8 cellular contexts compared by ENCODE assay signal in the genomic region with DNA sequence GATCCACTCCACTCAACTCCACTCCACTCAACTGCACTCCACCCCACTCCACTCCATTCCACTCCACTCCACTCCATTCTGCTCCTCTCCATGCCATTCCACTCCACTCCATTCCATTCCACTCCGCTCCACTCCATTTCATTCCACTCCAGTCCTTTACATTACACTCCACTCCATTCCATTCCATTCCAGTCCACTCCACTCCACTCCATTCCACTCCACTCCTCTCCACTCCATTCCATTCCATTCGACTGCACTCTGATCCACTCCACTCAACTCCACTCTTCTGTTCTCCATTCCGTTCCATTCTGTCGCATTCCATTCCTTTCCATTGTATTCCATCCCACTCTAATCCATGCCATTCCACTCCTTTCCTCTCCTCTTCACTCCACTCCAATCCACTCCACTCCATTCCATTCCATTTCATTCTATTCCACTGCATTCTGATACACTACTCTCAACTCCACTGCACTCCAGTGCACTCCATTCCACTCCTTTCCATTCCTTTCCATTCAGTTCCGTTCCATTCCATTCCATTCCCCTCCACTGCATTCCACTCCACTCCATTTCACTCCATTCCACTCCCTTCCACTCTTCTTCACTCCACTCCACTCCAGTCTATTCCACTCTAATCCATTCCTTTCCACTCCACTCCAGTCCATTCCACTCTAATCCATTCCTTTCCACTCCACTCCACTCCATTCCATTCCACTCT.
DNase-seq lines count a peak whose midpoint lies in the region; ATAC-seq and TF ChIP-seq lines count a peak whose summit lies in the region.
"Not testable (repeated sequence)": the region's sequence is repeated elsewhere in the genome, so short reads cannot be mapped to it uniquely, and the experiment has no call there.

No MANE protein-coding gene starts in this region.

- H3K9me3 Mint-ChIP-seq in GM23338 (peaks cover 34% of the 10 kb centered on the region; the same call in 2 of the 3 replicates), endodermal cell (peaks cover 33% of the 10 kb centered on the region)
- H3K9me3 Mint-ChIP-seq in natural killer cell treated with Interleukin-12 subunit alpha and Interleukin-12 subunit beta and Interleukin-15 and Interleukin-18, amount 100 ng/mL, for 72 hours = peaks cover 65% of the 10 kb centered on the region
- H3K9me3 Mint-ChIP-seq in stimulated activated effector memory CD8-positive, alpha-beta T cell treated with anti-CD3 and anti-CD28 coated beads, Interleukin-12 subunit alpha, Interleukin-12 subunit beta, amount 100 ng/mL, for 72 hours = peaks cover 59% of the 10 kb centered on the region

- H3K79me2 ChIP-seq in GM23338 (replicated peaks; ENCODE audit: insufficient read depth) = not testable (repeated sequence)

- H3K36me3 ChIP-seq in GM23338 (ENCODE audit: insufficient read depth) = peaks cover 75% of the 10 kb centered on the region
- H3K36me3 ChIP-seq in endodermal cell (ENCODE audit: control insufficient read depth, insufficient read depth, low read length); iPS-15b (ENCODE audit: control insufficient read depth, insufficient read depth, low read length); lower lobe of right lung; upper lobe of right lung: not testable (repeated sequence)

- not testable (repeated sequence) for H4K20me1 ChIP-seq in GM23338 (replicated peaks; ENCODE audit: insufficient read depth)

- H3K27me3 Mint-ChIP-seq in GM23338 (ENCODE audit: insufficient read depth, low read depth, poor library complexity) = peaks cover 22% of the 10 kb centered on the region
- not testable (repeated sequence) for H3K27me3 Mint-ChIP-seq in endodermal cell (ENCODE audit: insufficient read depth); natural killer cell treated with Interleukin-12 subunit alpha and Interleukin-12 subunit beta and Interleukin-15 and Interleukin-18, amount 100 ng/mL, for 72 hours

- DNase-seq in GM23338 (ENCODE audit: low spot score); endodermal cell; Right ventricle myocardium inferior (ENCODE audit: missing footprints); lower lobe of right lung; natural killer cell treated with Interleukin-12 subunit alpha and Interleukin-12 subunit beta and Interleukin-15 and Interleukin-18, amount 100 ng/mL, for 72 hours (ENCODE audit: low spot score); stimulated activated effector memory CD8-positive, alpha-beta T cell treated with anti-CD3 and anti-CD28 coated beads, Interleukin-12 subunit alpha, Interleukin-12 subunit beta, amount 100 ng/mL, for 72 hours (ENCODE audit: low spot score in 2 of 2); upper lobe of right lung: not testable (repeated sequence)

- not testable (repeated sequence) for H3K27me3 ChIP-seq in GM23338 (ENCODE audit: insufficient read depth); endodermal cell (ENCODE audit: control insufficient read depth, insufficient read depth, low read length, poor library complexity, severe bottlenecking); iPS-15b (ENCODE audit: control insufficient read depth, insufficient read depth, low read length); lower lobe of right lung (ENCODE audit: low read depth); upper lobe of right lung

- not testable (repeated sequence) for H2AFZ ChIP-seq in GM23338

- not testable (repeated sequence) for H3F3A ChIP-seq in GM23338 (replicated peaks; ENCODE audit: low read depth)

- H3K9ac ChIP-seq in endodermal cell (ENCODE audit: extremely low read depth, low read length, poor library complexity, severe bottlenecking); iPS-15b (ENCODE audit: low read depth, low read length): not testable (repeated sequence)

- not testable (repeated sequence) for H3K4me1 ChIP-seq in GM23338 (ENCODE audit: insufficient read depth); endodermal cell (ENCODE audit: control insufficient read depth, insufficient read depth, low read length); iPS-15b (ENCODE audit: control insufficient read depth, insufficient read depth, low read length); lower lobe of right lung; upper lobe of right lung

- not testable (repeated sequence) for ATAC-seq in GM23338
- ATAC-seq in Right ventricle myocardium inferior = peak; percentile 14
- ATAC-seq in lower lobe of right lung = peak; percentile 17 to 27
- ATAC-seq in natural killer cell treated with Interleukin-12 subunit alpha and Interleukin-12 subunit beta and Interleukin-15 and Interleukin-18, amount 100 ng/mL, for 72 hours = peak; percentile 45 to 46
- ATAC-seq in stimulated activated effector memory CD8-positive, alpha-beta T cell treated with anti-CD3 and anti-CD28 coated beads, Interleukin-12 subunit alpha, Interleukin-12 subunit beta, amount 100 ng/mL, for 72 hours = peak; percentile 54
- peak; percentile 41 for ATAC-seq in upper lobe of right lung

- not testable (repeated sequence) for TF ChIP-seq CTCF in GM23338 (conservative IDR thresholded peaks at IDR 0.05; ENCODE audit: low read depth in 2 of 2); endodermal cell (conservative IDR thresholded peaks at IDR 0.05); lower lobe of right lung (IDR thresholded peaks at IDR 0.05); upper lobe of right lung (IDR thresholded peaks at IDR 0.05)

- not testable (repeated sequence) for H3K27ac ChIP-seq in GM23338 (ENCODE audit: low read depth); endodermal cell (ENCODE audit: low read depth, low read length); lower lobe of right lung; upper lobe of right lung

- H3K4me3 ChIP-seq in GM23338 (peak overlapping the region; percentile 20; the same call in 1 of the 2 replicates), endodermal cell (ENCODE audit: low read length) (peak overlapping the region; percentile 51), iPS-15b (ENCODE audit: low read depth, low read length) (peak overlapping the region; percentile 1)
- not testable (repeated sequence) for H3K4me3 ChIP-seq in lower lobe of right lung, upper lobe of right lung

- WGBS in endodermal cell (ENCODE audit: insufficient coverage in 1 of 2, insufficient read length in 1 of 2), 2 experiments = 64 to 67% methylated on average over 5 of the region's 5 CpGs

- H3K4me3 Mint-ChIP-seq in GM23338; endodermal cell; natural killer cell treated with Interleukin-12 subunit alpha and Interleukin-12 subunit beta and Interleukin-15 and Interleukin-18, amount 100 ng/mL, for 72 hours; stimulated activated effector memory CD8-positive, alpha-beta T cell treated with anti-CD3 and anti-CD28 coated beads, Interleukin-12 subunit alpha, Interleukin-12 subunit beta, amount 100 ng/mL, for 72 hours: not testable (repeated sequence)

- not testable (repeated sequence) for H3K4me2 ChIP-seq in GM23338

- H3K36me3 Mint-ChIP-seq in GM23338 (ENCODE audit: low read depth) (peaks cover 90% of the 10 kb centered on the region), endodermal cell (ENCODE audit: low read depth) (peaks cover 34% of the 10 kb centered on the region)
- peaks cover 19% of the 10 kb centered on the region for H3K36me3 Mint-ChIP-seq in natural killer cell treated with Interleukin-12 subunit alpha and Interleukin-12 subunit beta and Interleukin-15 and Interleukin-18, amount 100 ng/mL, for 72 hours
- not testable (repeated sequence) for H3K36me3 Mint-ChIP-seq in stimulated activated effector memory CD8-positive, alpha-beta T cell treated with anti-CD3 and anti-CD28 coated beads, Interleukin-12 subunit alpha, Interleukin-12 subunit beta, amount 100 ng/mL, for 72 hours

- intact Hi-C loops in Right ventricle myocardium inferior (cut with DNase I); lower lobe of right lung (cut with DNase I); upper lobe of right lung (cut with DNase I): not testable (repeated sequence)

- H3K9me2 ChIP-seq in GM23338 (ENCODE audit: insufficient read depth) = not testable (repeated sequence)

- H3K4me1 Mint-ChIP-seq in GM23338; endodermal cell; natural killer cell treated with Interleukin-12 subunit alpha and Interleukin-12 subunit beta and Interleukin-15 and Interleukin-18, amount 100 ng/mL, for 72 hours (ENCODE audit: low read depth in 2 of 2): not testable (repeated sequence)
- H3K4me1 Mint-ChIP-seq in stimulated activated effector memory CD8-positive, alpha-beta T cell treated with anti-CD3 and anti-CD28 coated beads, Interleukin-12 subunit alpha, Interleukin-12 subunit beta, amount 100 ng/mL, for 72 hours = peaks cover 18% of the 10 kb centered on the region

- H3K9me3 ChIP-seq in endodermal cell (ENCODE audit: control insufficient read depth, low read length) = peaks cover 32% of the 10 kb centered on the region
- H3K9me3 ChIP-seq in iPS-15b (ENCODE audit: control insufficient read depth, insufficient read depth, low read length) = peaks cover 76% of the 10 kb centered on the region
- H3K9me3 ChIP-seq in lower lobe of right lung = peaks cover 79% of the 10 kb centered on the region
- H3K9me3 ChIP-seq in upper lobe of right lung = peaks cover 78% of the 10 kb centered on the region

- H3K27ac Mint-ChIP-seq in GM23338; endodermal cell; natural killer cell treated with Interleukin-12 subunit alpha and Interleukin-12 subunit beta and Interleukin-15 and Interleukin-18, amount 100 ng/mL, for 72 hours; stimulated activated effector memory CD8-positive, alpha-beta T cell treated with anti-CD3 and anti-CD28 coated beads, Interleukin-12 subunit alpha, Interleukin-12 subunit beta, amount 100 ng/mL, for 72 hours: not testable (repeated sequence)
